ENCODE assay signal across 20 cellular contexts in the genomic region with DNA sequence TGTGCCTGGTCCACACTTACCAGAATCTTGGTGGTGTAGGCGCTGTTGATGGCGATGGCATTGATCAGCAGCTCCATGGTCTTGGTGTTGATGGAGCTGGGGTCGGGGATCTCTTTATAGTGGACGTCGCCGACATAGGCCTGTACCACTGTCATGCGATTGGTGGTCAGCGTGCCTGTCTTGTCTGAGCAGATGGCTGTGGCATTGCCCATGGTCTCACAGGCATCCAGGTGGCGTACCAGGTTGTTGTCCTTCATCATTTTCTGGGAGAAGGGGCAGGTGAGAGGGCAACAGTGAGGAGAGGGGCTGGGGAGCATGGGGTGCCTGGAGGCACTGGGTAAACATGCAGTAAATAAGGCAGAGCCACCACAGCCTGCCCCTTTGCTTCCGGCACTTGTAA.
"Had no signal": no experiment of that assay in that cellular context is flagged by ENCODE, and none has a peak within 500 bp of the region (broad histone marks: within the 10 kb centered on the region; RNA-seq: fewer than 3 reads in every experiment).

No MANE protein-coding gene starts in this region.

- FAIRE-seq: RCC 7860 had no signal

- ATAC-seq: activated T-cell treated with anti-CD3 and anti-CD28 coated beads, Interleukin-2, amount 50 U/mL, for 4 hours; activated T-helper 17 cell treated with anti-CD3 and anti-CD28 coated beads, Interleukin-2, amount 50 U/mL, for 72 hours had no signal

- DNase-seq: activated CD4-positive, alpha-beta T cell treated with anti-CD3 and anti-CD28 coated beads for 1 hour; activated CD4-positive, alpha-beta T cell treated with anti-CD3 and anti-CD28 coated beads, Interleukin-2, amount 10 ng/mL, durations not matched to agents 24 days and 14 days; activated CD4-positive, alpha-beta T cell treated with anti-CD3 and anti-CD28 coated beads, Interleukin-2, amount 50 U/mL, for 48 hours; activated gamma-delta T cell; activated naive CD4-positive, alpha-beta T cell treated with anti-CD3 and anti-CD28 coated beads, Interleukin-2, amount 50 U/mL, for 16 hours; activated naive CD8-positive, alpha-beta T cell treated with anti-CD3 and anti-CD28 coated beads, Interleukin-2, amount 10 ng/mL, durations not matched to agents 7 days and 5 days; activated T-cell treated with anti-CD3 and anti-CD28 coated beads, Interleukin-2, amount 50 U/mL, for 4 hours; adrenal gland; anterior cingulate cortex; caudate nucleus; MV-4-11; NCI-H1436; NCI-H1694 treated with DMSO at 0.1 percent for 48 hours; NCI-H2081; SHP77 treated with DMSO at 0.1 percent for 48 hours had no signal

- H3K4me2 ChIP-seq: KMS-11 had no signal

- H3K4me3 ChIP-seq: adrenal gland, MG63 had no signal

- H3K9me3 Mint-ChIP-seq: activated T-helper 17 cell treated with anti-CD3 and anti-CD28 coated beads, Interleukin-2, amount 50 U/mL, for 72 hours had no signal

- H3K27ac Mint-ChIP-seq: activated CD4-positive, alpha-beta T cell treated with anti-CD3 and anti-CD28 coated beads, Interleukin-2, amount 10 ng/mL, durations not matched to agents 24 days and 14 days; activated naive CD8-positive, alpha-beta T cell treated with anti-CD3 and anti-CD28 coated beads, Interleukin-2, amount 10 ng/mL, durations not matched to agents 7 days and 5 days; activated T-helper 17 cell treated with anti-CD3 and anti-CD28 coated beads, Interleukin-2, amount 50 U/mL, for 72 hours; T-helper 1 cell treated with Interleukin-12 subunit alpha and Interleukin-12 subunit beta and Interleukin-4 antibody, amounts not matched to agents 30 μg/mL and 1 μg/mL, for 36 hours had no signal

- H3K4me1 ChIP-seq: adrenal gland had no signal

- H3K36me3 ChIP-seq: adrenal gland, MG63 had no signal

- H3K9ac ChIP-seq: KMS-11 had no signal

- H3K36me3 Mint-ChIP-seq: activated naive CD8-positive, alpha-beta T cell treated with anti-CD3 and anti-CD28 coated beads, Interleukin-2, amount 10 ng/mL, durations not matched to agents 7 days and 5 days had no signal

- H3K9me3 ChIP-seq: adrenal gland had no signal

- H3K27me3 ChIP-seq: adrenal gland, MG63 had no signal

- H3K27ac ChIP-seq: adrenal gland, KMS-11 had no signal

- H3K4me3 Mint-ChIP-seq: activated CD4-positive, alpha-beta T cell treated with anti-CD3 and anti-CD28 coated beads, Interleukin-2, amount 10 ng/mL, durations not matched to agents 24 days and 14 days; activated naive CD8-positive, alpha-beta T cell treated with anti-CD3 and anti-CD28 coated beads, Interleukin-2, amount 10 ng/mL, durations not matched to agents 7 days and 5 days; activated T-cell treated with anti-CD3 and anti-CD28 coated beads, Interleukin-2, amount 50 U/mL, for 4 hours; activated T-helper 17 cell treated with anti-CD3 and anti-CD28 coated beads, Interleukin-2, amount 50 U/mL, for 72 hours; T-helper 1 cell treated with Interleukin-12 subunit alpha and Interleukin-12 subunit beta and Interleukin-4 antibody, amounts not matched to agents 30 μg/mL and 1 μg/mL, for 36 hours had no signal

- H3K4me1 Mint-ChIP-seq: activated naive CD8-positive, alpha-beta T cell treated with anti-CD3 and anti-CD28 coated beads, Interleukin-2, amount 10 ng/mL, durations not matched to agents 7 days and 5 days had no signal
